ENCODE assay signal across 20 cellular contexts in genomic region chr1:55037733-55038551, GRCh38. TPM values are rescaled to one million over a fixed set of nuclear protein-coding genes. Genes with fewer than 3 reads are reported as not detected.
DNase-seq lines count a peak whose midpoint lies in the region; ATAC-seq, FAIRE-seq and TF ChIP-seq lines count a peak whose summit lies in the region.
"Had no signal": no experiment of that assay in that cellular context is flagged by ENCODE, and none has a peak within 500 bp of the region (broad histone marks: within the 10 kb centered on the region; RNA-seq: fewer than 3 reads in every experiment).

No MANE protein-coding gene starts in this region.

- no peak for FAIRE-seq in H1 (lab: Jason Lieb, UNC)
- no peak for FAIRE-seq in urothelium cell line (lab: Jason Lieb, UNC)

- no peak for ATAC-seq in HG02588 (IDR thresholded peaks at IDR 0.05; ENCODE audit: unreplicated experiment)

- no peak for TF ChIP-seq EP300 in H1 (IDR thresholded peaks at IDR 0.05; ENCODE audit: borderline replicate concordance in 1 of 2, low read depth in 2 of 2, low read length in 2 of 2)

- H3K4me3 ChIP-seq in H1 (ENCODE audit: extremely low read depth in 1 of 4, insufficient read depth in 2 of 4, low read depth in 3 of 4, low read length in 4 of 4) (no peak overlapping the region), osteoblast (ENCODE audit: insufficient read depth, low read length) (no peak overlapping the region), MG63 (no peak overlapping the region)
- H3K4me3 ChIP-seq: GM23248, SJSA1 had no signal

- no peak overlapping the region for H2BK5ac ChIP-seq in H1 (ENCODE audit: low read depth, low read length)

- H3K9me3 ChIP-seq in H1 (ENCODE audit: insufficient read depth in 2 of 2, low read depth in 1 of 2, low read length in 1 of 2), result no peaks in the 10 kb centered on the region
- no peaks in the 10 kb centered on the region for H3K9me3 ChIP-seq in osteoblast (ENCODE audit: low read depth, low read length)
- no peaks in the 10 kb centered on the region for H3K9me3 ChIP-seq in MG63
- H3K9me3 ChIP-seq: SJSA1 had no signal

- no peak overlapping the region for H4K5ac ChIP-seq in H1 (ENCODE audit: insufficient read length, low read depth, low read length)

- no peak overlapping the region for H3K27ac ChIP-seq in H1 (ENCODE audit: low read depth, low read length)
- no peak overlapping the region for H3K27ac ChIP-seq in osteoblast (ENCODE audit: low read depth, low read length)
- H3K27ac ChIP-seq: GM23248, SJSA1 had no signal

- H3K79me1 ChIP-seq in H1 (ENCODE audit: low read depth, low read length), result no peaks in the 10 kb centered on the region; the same call in none of the 2 replicates

- H3K4ac ChIP-seq in H1 (replicated peaks; ENCODE audit: insufficient read length, low read depth, low read length), result no peak overlapping the region

- WGBS in H1 (ENCODE audit: extremely low coverage in 1 of 2, insufficient coverage in 1 of 2, insufficient read length in 1 of 2, insufficient replicate concordance in 2 of 2, low coverage in 1 of 2, low lambda C conversion rate in 2 of 2, missing lambda C conversion rate in 1 of 2), 2 experiments, result 90% methylated on average over 8 of the region's 8 CpGs; no CpG with 5 or more reads in 1 of the 2 experiments

- H3K18ac ChIP-seq in H1 (ENCODE audit: extremely low read depth, low read length), result no peak overlapping the region

- TF ChIP-seq RAD21 in H1 (IDR thresholded peaks at IDR 0.05 in 1 of 2, conservative IDR thresholded peaks at IDR 0.05 in 1 of 2; ENCODE audit: low read depth in 2 of 2, low read length in 2 of 2), result no peak

- peaks cover 13% of the 10 kb centered on the region; the same call in 1 of the 2 replicates for H3K23me2 ChIP-seq in H1 (ENCODE audit: low read depth, low read length)

- TF ChIP-seq CTCF in H1 (IDR thresholded peaks at IDR 0.05; ENCODE audit: control extremely low read depth in 1 of 3, insufficient read depth in 1 of 3, low read depth in 1 of 3, low read length in 3 of 3) (no peak), osteoblast (IDR thresholded peaks at IDR 0.05; ENCODE audit: extremely low read depth, low read depth, low read length) (no peak)

- POLR2A ChIA-PET in H1 (lab: Charles Lee; ENCODE audit: partially characterized antibody), result interaction anchor here (1.4 kb wide), 1 partner anchor 9 kb away, joined by 5 read pairs; no protein-coding TSS in a partner anchor

- no peak overlapping the region for H3K9ac ChIP-seq in H1 (replicated peaks in 1 of 4; ENCODE audit: extremely low read depth in 1 of 4, low read depth in 3 of 4, low read length in 3 of 4)
- H3K9ac ChIP-seq: GM23248 had no signal

- peaks cover 0 to 12% of the 10 kb centered on the region in 2 experiments for H4K20me1 ChIP-seq in H1 (replicated peaks in 1 of 2; ENCODE audit: control insufficient read depth in 1 of 2, insufficient read depth in 2 of 2, low read length in 2 of 2)
- H4K20me1 ChIP-seq in osteoblast (ENCODE audit: insufficient read depth, low read length), result no peaks in the 10 kb centered on the region

- peaks cover 0 to 13% (median 9%) of the 10 kb centered on the region in 4 experiments; a peak in 6 of 7 replicates for H3K4me1 ChIP-seq in H1 (replicated peaks in 1 of 4; ENCODE audit: control insufficient read depth in 3 of 4, insufficient read depth in 4 of 4, low read length in 3 of 4)
- no peaks in the 10 kb centered on the region for H3K4me1 ChIP-seq in osteoblast (ENCODE audit: insufficient read depth, low read length)

- H2AK5ac ChIP-seq in H1 (ENCODE audit: low read depth, low read length), result no peak overlapping the region

- H2BK120ac ChIP-seq in H1 (replicated peaks; ENCODE audit: low read depth, low read length), result no peak overlapping the region

- peak; percentile 12 for DNase-seq in DMS 273 treated with DMSO at 0.1 percent for 48 hours (lab: John Stamatoyannopoulos, UW)
- DNase-seq in NCI-H524 treated with DMSO at 0.1 percent for 48 hours (lab: John Stamatoyannopoulos, UW), result peak; percentile 59
- no peak for DNase-seq in H1 (ENCODE audit: low read depth in 1 of 2, low spot score in 2 of 2)
- peak; percentile 31 for DNase-seq in osteoblast (ENCODE audit: insufficient read length, low spot score, missing footprints)
- DNase-seq in MG63, result no peak
- no peak for DNase-seq in urothelium cell line (ENCODE audit: low spot score)
- no peak for DNase-seq in DMS53 (lab: John Stamatoyannopoulos, UW)
- DNase-seq: GM23248, HFFc6, Kasumi-1, NCI-H1105, NCI-H1694 treated with DMSO at 0.1 percent for 48 hours, NCI-H226, NCI-H526 treated with DMSO at 0.1 percent for 48 hours, OCI-M1, SW 1271 had no signal

- H3K27me3 ChIP-seq in H1 (replicated peaks in 1 of 4; ENCODE audit: control insufficient read depth in 3 of 4, extremely low read depth in 1 of 4, insufficient read depth in 3 of 4, low read length in 3 of 4), result peaks cover 9 to 39% (median 37%) of the 10 kb centered on the region in 4 experiments
- H3K27me3 ChIP-seq in osteoblast (ENCODE audit: insufficient read depth, low read length), result peaks cover 84% of the 10 kb centered on the region
- H3K27me3 ChIP-seq in MG63, result no peaks in the 10 kb centered on the region

- H3K79me2 ChIP-seq in H1 (ENCODE audit: control insufficient read depth in 1 of 2, insufficient read depth in 2 of 2, low read length in 2 of 2) (peaks cover 4 to 16% of the 10 kb centered on the region in 2 experiments; a peak in 2 of 4 replicates), osteoblast (ENCODE audit: insufficient read depth, low read length) (no peaks in the 10 kb centered on the region)

- H3K23ac ChIP-seq in H1 (ENCODE audit: insufficient read length), result no peak overlapping the region

- no peak overlapping the region for H4K8ac ChIP-seq in H1 (ENCODE audit: extremely low read depth, insufficient read depth, low read length)

- H3K36me3 ChIP-seq in H1 (ENCODE audit: control insufficient read depth in 2 of 4, insufficient read depth in 4 of 4, low read length in 3 of 4), result no peaks in the 10 kb centered on the region
- H3K36me3 ChIP-seq in osteoblast (ENCODE audit: insufficient read depth, low read length), result no peaks in the 10 kb centered on the region
- no peaks in the 10 kb centered on the region for H3K36me3 ChIP-seq in MG63
- H3K36me3 ChIP-seq: SJSA1 had no signal

- peak overlapping the region; percentile 1 for H4K91ac ChIP-seq in H1 (replicated peaks; ENCODE audit: insufficient read length, low read length)

- CTCF ChIA-PET in H1 (lab: Charles Lee; ENCODE audit: partially characterized antibody), result interaction anchor here (0.8 to 1.9 kb wide), 8 partner anchors 9 to 92 kb away, joined by 3 to 9 read pairs (median 4); no protein-coding TSS in a partner anchor

- no peak overlapping the region for H2BK15ac ChIP-seq in H1 (ENCODE audit: low read length)

- no peak overlapping the region for H3K56ac ChIP-seq in H1 (replicated peaks; ENCODE audit: insufficient read length, low read depth, low read length)

- no peak overlapping the region for H3K4me2 ChIP-seq in H1 (ENCODE audit: insufficient read depth in 1 of 2, low read depth in 2 of 2, low read length in 2 of 2)
- no peak overlapping the region for H3K4me2 ChIP-seq in osteoblast (ENCODE audit: insufficient read depth, low read length)

- no peak for TF ChIP-seq POLR2A in H1 (IDR thresholded peaks at IDR 0.05; ENCODE audit: control extremely low read depth in 1 of 2, low read depth in 2 of 2, low read length in 2 of 2)

- no peak overlapping the region for H3K14ac ChIP-seq in H1 (ENCODE audit: insufficient read length)

- H2BK20ac ChIP-seq in H1 (ENCODE audit: low read length), result peak overlapping the region; percentile 36; the same call in 1 of the 2 replicates

- H2AFZ ChIP-seq in H1 (ENCODE audit: low read length) (no peak overlapping the region), osteoblast (ENCODE audit: low read length) (no peak overlapping the region)
- H2AFZ ChIP-seq: GM23248 had no signal

- no peak overlapping the region; the same call in 1 of the 2 replicates for H2BK12ac ChIP-seq in H1 (ENCODE audit: low read depth, low read length)

RNA-seq across cellular contexts. Expression of gene PCSK9, which starts 1.4 kb away (rescaled TPM):
- 32.3 and 33.8 TPM in 2 replicates for total RNA-seq in H1 (2021; fragmentation: NEBNext Ultra II Directional; extraction: Animal tissue kit (Norgen Biotek cat#: 25700))
- 22.3 and 39.4 TPM in 2 replicates for polyA plus RNA-seq in H1 (2011; rRNA removed)
- 30.1 TPM for polyA plus RNA-seq in H1 (2011; cell fraction: cytosol; rRNA removed)
- polyA plus RNA-seq in H1 (2011; cell fraction: nucleus; rRNA removed), result 56.2 TPM
- polyA plus RNA-seq in H1 (2012, experiment 1 of 2), result 20.6 to 29.9 TPM (median 28.3 TPM) in 4 replicates
- 24.1 TPM for polyA plus RNA-seq in H1 (2012, experiment 2 of 2)
- 65.1 TPM for polyA plus RNA-seq in H1 (2013, experiment 1 of 2)
- 59.8 TPM for polyA plus RNA-seq in H1 (2013, experiment 2 of 2)
- 14.4 and 15.8 TPM in 2 replicates for polyA minus RNA-seq in H1 (2011; rRNA and poly(A)+ RNA removed)
- 22.8 TPM for polyA minus RNA-seq in H1 (2011; cell fraction: cytosol; rRNA and poly(A)+ RNA removed)
- 18.1 TPM for polyA minus RNA-seq in H1 (2011; cell fraction: nucleus; rRNA and poly(A)+ RNA removed)
- total RNA-seq in osteoblast, result 3.5 and 6.5 TPM in 2 replicates
- total RNA-seq in MG63 (2014; rRNA removed; shearing (Covaris generic); ENCODE audit: low replicate concordance), result not detected in 2 replicates
- total RNA-seq: RPMI7951 had no signal

RNA-seq across cellular contexts. Expression of gene BSND, which starts 39.2 kb away (rescaled TPM):
- 0.40 and 0.43 TPM in 2 replicates for total RNA-seq in H1 (2021; fragmentation: NEBNext Ultra II Directional; extraction: Animal tissue kit (Norgen Biotek cat#: 25700))
- polyA plus RNA-seq in H1 (2011; rRNA removed), result 0.52 and 0.68 TPM in 2 replicates
- 0.67 TPM for polyA plus RNA-seq in H1 (2011; cell fraction: cytosol; rRNA removed)
- polyA plus RNA-seq in H1 (2011; cell fraction: nucleus; rRNA removed), result 1.0 TPM
- 0.37 to 0.74 TPM (median 0.55 TPM) in 4 replicates for polyA plus RNA-seq in H1 (2012, experiment 1 of 2)
- polyA plus RNA-seq in H1 (2012, experiment 2 of 2), result 0.50 TPM
- polyA plus RNA-seq in H1 (2013, experiment 1 of 2), result 0.26 TPM
- polyA plus RNA-seq in H1 (2013, experiment 2 of 2), result 0.26 TPM
- 0.39 and 0.54 TPM in 2 replicates for polyA minus RNA-seq in H1 (2011; rRNA and poly(A)+ RNA removed)
- not detected for polyA minus RNA-seq in H1 (2011; cell fraction: cytosol; rRNA and poly(A)+ RNA removed)
- 0.70 TPM for polyA minus RNA-seq in H1 (2011; cell fraction: nucleus; rRNA and poly(A)+ RNA removed)
- not detected in 2 replicates for total RNA-seq in osteoblast
- not detected in 2 replicates for total RNA-seq in MG63 (2014; rRNA removed; shearing (Covaris generic); ENCODE audit: low replicate concordance)
- total RNA-seq: A673, GM23248, HFFc6, RPMI7951, SJSA1 had no signal
- polyA plus RNA-seq: GM23248 had no signal

RNA-seq across cellular contexts. Expression of gene TMEM61, which starts 57.5 kb away (rescaled TPM):
- total RNA-seq in H1 (2021; fragmentation: NEBNext Ultra II Directional; extraction: Animal tissue kit (Norgen Biotek cat#: 25700)), result 0.50 and 0.54 TPM in 2 replicates
- 1.4 and 2.0 TPM in 2 replicates for polyA plus RNA-seq in H1 (2011; rRNA removed)
- 0.88 TPM for polyA plus RNA-seq in H1 (2011; cell fraction: cytosol; rRNA removed)
- 1.2 TPM for polyA plus RNA-seq in H1 (2011; cell fraction: nucleus; rRNA removed)
- 0.25 to 0.92 TPM (median 0.80 TPM) in 3 of 4 replicates, not detected in the other for polyA plus RNA-seq in H1 (2012, experiment 1 of 2)
- polyA plus RNA-seq in H1 (2012, experiment 2 of 2), result 1.0 TPM
- 1.4 TPM for polyA plus RNA-seq in H1 (2013, experiment 1 of 2)
- 0.94 TPM for polyA plus RNA-seq in H1 (2013, experiment 2 of 2)
- polyA minus RNA-seq in H1 (2011; rRNA and poly(A)+ RNA removed), result 0.35 TPM in 1 of 2 replicates, not detected in the other
- polyA minus RNA-seq in H1 (2011; cell fraction: cytosol; rRNA and poly(A)+ RNA removed), result not detected
- not detected for polyA minus RNA-seq in H1 (2011; cell fraction: nucleus; rRNA and poly(A)+ RNA removed)
- total RNA-seq in osteoblast, result not detected in 2 replicates
- total RNA-seq in MG63 (2014; rRNA removed; shearing (Covaris generic); ENCODE audit: low replicate concordance), result not detected in 2 replicates
- total RNA-seq: A673, GM23248, HFFc6, RPMI7951, SJSA1 had no signal
- polyA plus RNA-seq: GM23248 had no signal

Comparison
In these comparisons a context has a peak if more than half of its experiments do, and no peak if none do; other contexts are left out.
1. DNase-seq: peak in DMS 273 treated with DMSO at 0.1 percent for 48 hours (single experiment), NCI-H524 treated with DMSO at 0.1 percent for 48 hours (single experiment) and osteoblast (single experiment); none in H1 (0 of 2), MG63 (single experiment), urothelium cell line (single experiment) and DMS53 (single experiment).